17 cellular contexts compared by ENCODE assay signal in genomic region chr2:195338856-195339255, GRCh38.
"Had no signal": no experiment of that assay in that cellular context is flagged by ENCODE, and none has a peak within 500 bp of the region (broad histone marks: within the 10 kb centered on the region; RNA-seq: fewer than 3 reads in every experiment).

No MANE protein-coding gene starts in this region.

- H3K9me3 ChIP-seq: esophagus muscularis mucosa, gastrocnemius medialis, left ventricle myocardium inferior, lower lobe of right lung, stomach, thoracic aorta, transverse colon had no signal

- H3K27me3 ChIP-seq: esophagus muscularis mucosa, gastrocnemius medialis, stomach, transverse colon had no signal

- H3K4me3 ChIP-seq: esophagus muscularis mucosa, gastrocnemius medialis, left ventricle myocardium inferior, lower lobe of right lung, stomach, thoracic aorta, transverse colon had no signal

- FAIRE-seq: small intestine had no signal

- H3K27ac ChIP-seq: epithelial cell of prostate, esophagus muscularis mucosa, gastrocnemius medialis, left ventricle myocardium inferior, lower lobe of right lung, stomach, thoracic aorta, transverse colon had no signal

- ATAC-seq: effector memory CD8-positive, alpha-beta T cell; gastrocnemius medialis; lower lobe of right lung; natural killer cell; right cardiac atrium had no signal

- DNase-seq: effector memory CD8-positive, alpha-beta T cell; gastrocnemius medialis; islet precursor cell; left ventricle myocardium inferior; lower lobe of right lung; natural killer cell; posterior cingulate gyrus; right cardiac atrium; small intestine; stimulated activated CD4-positive, alpha-beta T cell treated with anti-CD3 and anti-CD28 coated beads, Interleukin-12 subunit alpha, Interleukin-12 subunit beta, amount 100 ng/mL, for 4 hours; stimulated activated naive CD4-positive, alpha-beta T cell; stomach; substantia nigra; transverse colon had no signal

- H3K4me1 ChIP-seq: esophagus muscularis mucosa, gastrocnemius medialis, left ventricle myocardium inferior, lower lobe of right lung, stomach, transverse colon had no signal

- H3K36me3 ChIP-seq: esophagus muscularis mucosa, gastrocnemius medialis, left ventricle myocardium inferior, lower lobe of right lung, stomach, thoracic aorta, transverse colon had no signal
